ENCODE assay signal across 11 cellular contexts in genomic region chr3:30548605-30549004, GRCh38. TPM values are rescaled to one million over a fixed set of nuclear protein-coding genes. Genes with fewer than 3 reads are reported as not detected.
DNase-seq lines count a peak whose midpoint lies in the region; ATAC-seq, FAIRE-seq and TF ChIP-seq lines count a peak whose summit lies in the region.
"Had no signal": no experiment of that assay in that cellular context is flagged by ENCODE, and none has a peak within 500 bp of the region (broad histone marks: within the 10 kb centered on the region; RNA-seq: fewer than 3 reads in every experiment).

No MANE protein-coding gene starts in this region.

- no peaks in the 10 kb centered on the region for H3K9me3 Mint-ChIP-seq in progenitor cell of endocrine pancreas (ENCODE audit: low read depth)

- H2AFZ ChIP-seq in GM12878 (ENCODE audit: control insufficient read depth, low read depth, low read length): no peak overlapping the region

- no TSS peak for BruUV-seq in GM12878 (replicated peaks; lab: Mats Ljungman, UMichigan)

- H3K9me3 ChIP-seq in GM12878 (replicated peaks; ENCODE audit: control insufficient read depth, insufficient read depth, low read length) (no peaks in the 10 kb centered on the region; the same call in 2 of the 3 replicates), ovary (no peaks in the 10 kb centered on the region)
- H3K9me3 ChIP-seq: spleen had no signal

- H4K20me1 ChIP-seq in GM12878 (ENCODE audit: control insufficient read depth, insufficient read depth): no peaks in the 10 kb centered on the region

- FAIRE-seq in GM12878 (lab: Jason Lieb, UNC): no peak

- intact Hi-C loops in GM12878 (cut with micrococcal nuclease; ENCODE audit: unreplicated experiment): no loop called here
- intact Hi-C loops in ovary (cut with DNase I): no loop called here

- TF ChIP-seq POLR2A in NB4 (IDR thresholded peaks at IDR 0.05; ENCODE audit: extremely low read depth, insufficient read length) (no peak), GM12878 (IDR thresholded peaks at IDR 0.05; ENCODE audit: low read depth, low read length) (no peak), ovary (IDR thresholded peaks at IDR 0.05) (no peak)

- RAD21 ChIA-PET in GM12878 (lab: Charles Lee; ENCODE audit: unreplicated experiment): no interaction called here

- no peaks in the 10 kb centered on the region for H3K79me2 ChIP-seq in GM12878 (ENCODE audit: control insufficient read depth, insufficient read depth, low read length)

- H3K36me3 ChIP-seq in GM12878 (ENCODE audit: control insufficient read depth in 2 of 2, insufficient read depth in 2 of 2, low read length in 1 of 2): no peaks in the 10 kb centered on the region
- no peaks in the 10 kb centered on the region for H3K36me3 ChIP-seq in ovary
- H3K36me3 ChIP-seq: spleen had no signal

- SMC1A ChIA-PET in GM12878 (lab: Charles Lee; ENCODE audit: uncharacterized antibody, unreplicated experiment): no interaction called here

- in situ Hi-C loops in GM12878 (cut with MboI): no loop called here

- TF ChIP-seq RAD21 in GM12878 (IDR thresholded peaks at IDR 0.05; ENCODE audit: insufficient read depth, low read depth, low read length): no peak

- CTCF ChIA-PET in GM12878 (lab: Yijun Ruan, JAX): no interaction called here

- 45% methylated on average over 4 of the region's 4 CpGs for WGBS in GM12878 (ENCODE audit: insufficient coverage, insufficient replicate concordance, low lambda C conversion rate, missing lambda C conversion rate)
- WGBS in ovary, 3 donors: 53 to 59% (median 56%) methylated on average over 4 of the region's 4 CpGs

- H3K4me2 ChIP-seq in GM12878 (ENCODE audit: control insufficient read depth, insufficient read depth): no peak overlapping the region

- H3K4me1 ChIP-seq in GM12878 (ENCODE audit: control insufficient read depth, insufficient read depth, low read length): no peaks in the 10 kb centered on the region
- H3K4me1 ChIP-seq in ovary (ENCODE audit: insufficient read depth): no peaks in the 10 kb centered on the region

- H3K27ac Mint-ChIP-seq in progenitor cell of endocrine pancreas: no peak overlapping the region

- H3K36me3 Mint-ChIP-seq in progenitor cell of endocrine pancreas (ENCODE audit: insufficient read depth): no peaks in the 10 kb centered on the region

- peaks cover 7% of the 10 kb centered on the region for H3K4me1 Mint-ChIP-seq in progenitor cell of endocrine pancreas (ENCODE audit: low read depth)

- H3K27me3 ChIP-seq in GM12878 (replicated peaks in 1 of 2; ENCODE audit: control insufficient read depth in 2 of 2, insufficient read depth in 2 of 2, low read length in 1 of 2) (no peaks in the 10 kb centered on the region; a peak in 1 of 4 replicates), ovary (no peaks in the 10 kb centered on the region)
- H3K27me3 ChIP-seq: spleen had no signal

- DNase-seq in NB4 (ENCODE audit: low read depth) (peak; percentile 29), GM12878 (ENCODE audit: low read depth, low spot score) (no peak), AML-193 (lab: John Stamatoyannopoulos, UW) (no peak), NCI-H1694 treated with DMSO at 0.1 percent for 48 hours (lab: John Stamatoyannopoulos, UW) (no peak), ovary (no peak), progenitor cell of endocrine pancreas (ENCODE audit: low spot score, unreplicated experiment) (no peak)
- peak; percentile 27 for DNase-seq in stimulated activated CD4-positive, alpha-beta T cell treated with anti-CD3 and anti-CD28 coated beads, Interleukin-1b, Interleukin-23, amount 100 ng/mL, for 48 hours
- DNase-seq: aorta, SHP77, spleen had no signal

- no peak overlapping the region for H3K4me3 ChIP-seq in NB4 (ENCODE audit: low read depth, low read length)
- H3K4me3 ChIP-seq in GM12878: no peak overlapping the region
- no peak overlapping the region for H3K4me3 ChIP-seq in ovary
- H3K4me3 ChIP-seq: spleen had no signal

- H3K9ac ChIP-seq in GM12878 (ENCODE audit: control insufficient read depth, insufficient read depth, low read length): no peak overlapping the region

- H3K4me3 Mint-ChIP-seq in progenitor cell of endocrine pancreas (ENCODE audit: low read depth): no peak overlapping the region

- POLR2A ChIA-PET in GM12878 (lab: Charles Lee): no interaction called here

- ATAC-seq in GM21447 (IDR thresholded peaks at IDR 0.05; ENCODE audit: unreplicated experiment) (peak; percentile 64), GM12878 (peak; percentile 86)

- H3K27me3 Mint-ChIP-seq in progenitor cell of endocrine pancreas: no peaks in the 10 kb centered on the region

- no peak overlapping the region for H3K27ac ChIP-seq in GM12878 (ENCODE audit: control insufficient read depth, insufficient read depth)
- H3K27ac ChIP-seq in ovary: no peak overlapping the region
- H3K27ac ChIP-seq: spleen had no signal

- TF ChIP-seq CTCF in NB4 (IDR thresholded peaks at IDR 0.05; ENCODE audit: low read depth, low read length) (no peak), GM12878 (IDR thresholded peaks at IDR 0.05 in 2 of 3, conservative IDR thresholded peaks at IDR 0.05 in 1 of 3; ENCODE audit: control insufficient read depth in 2 of 3, extremely low read depth in 1 of 3, insufficient read depth in 1 of 3, low read depth in 3 of 3, low read length in 3 of 3) (no peak), ovary (IDR thresholded peaks at IDR 0.05) (no peak), progenitor cell of endocrine pancreas (IDR thresholded peaks at IDR 0.05; ENCODE audit: unreplicated experiment) (no peak)

- TF ChIP-seq EP300 in GM12878 (IDR thresholded peaks at IDR 0.05; ENCODE audit: borderline replicate concordance in 1 of 2, control insufficient read depth in 1 of 2, low read depth in 2 of 2, low read length in 2 of 2): no peak
- TF ChIP-seq EP300 in ovary (IDR thresholded peaks at IDR 0.05): no peak

TF ChIP-seq in GM12878, 131 proteins besides CTCF, POLR2A, EP300 and RAD21 (continues in another document):
- TF ChIP-seq POU2F2 (IDR thresholded peaks at IDR 0.05; ENCODE audit: borderline replicate concordance, low read depth, low read length) (no peak), GABPA (IDR thresholded peaks at IDR 0.05; ENCODE audit: low read depth) (no peak), REST (IDR thresholded peaks at IDR 0.05; ENCODE audit: low read depth, low read length) (no peak), BCL3 (IDR thresholded peaks at IDR 0.05; ENCODE audit: borderline replicate concordance, insufficient read depth, low read depth, low read length, poor library complexity, severe bottlenecking) (no peak), NFYA (IDR thresholded peaks at IDR 0.05; ENCODE audit: borderline replicate concordance, low read depth, low read length) (no peak), TCF3 (IDR thresholded peaks at IDR 0.05; ENCODE audit: borderline replicate concordance, insufficient read depth, low read depth, low read length) (no peak)

RNA-seq across cellular contexts. Expression of gene TGFBR2, which starts 57.8 kb away (rescaled TPM):
- total RNA-seq in GM12878 (2013; cell fraction: nucleolus; rRNA removed): 0.27 and 0.47 TPM in 2 replicates
- total RNA-seq in GM12878 (2014; rRNA removed) (0.16 and 0.17 TPM in 2 replicates), GM12878 (2014; rRNA removed; fragmentation: Illumina TruSeq; extraction: Trizol) (0.18 TPM in 2 replicates), GM12878 (2021) (0.48 and 0.62 TPM in 2 replicates), ovary (10 to 100 TPM; 26.8 to 62.8 (median 53.8) TPM), progenitor cell of endocrine pancreas (21.1 and 21.2 TPM in 2 replicates)
- 0.14 TPM for polyA plus RNA-seq in GM12878 (2011; ENCODE audit: low read depth)
- polyA plus RNA-seq in GM12878 (2011; rRNA removed) (0.98 and 1.2 TPM in 2 replicates), GM12878 (2014; fragmentation: Illumina TruSeq; extraction: Trizol) (0.13 and 0.19 TPM in 2 replicates), GM12878 (2014; fragmentation: Nextera tagmentation; extraction: Ambion mirVana) (under 1 TPM; 0.02 to 0.03 TPM), GM12878 (2014; rRNA removed) (0.08 and 0.26 TPM in 2 replicates), GM12878 (2016; fragmentation: Nextera tagmentation; extraction: Ambion mirVana) (under 1 TPM in 1 of 2 experiments, not detected in 1; 0.03 TPM), ovary (100 to 1,000 TPM in 1 of 2 donors, 10 to 100 TPM in 1; 39.4 to 158 TPM)
- 0.73 and 0.74 TPM in 2 replicates for polyA plus RNA-seq in GM12878 (2011; cell fraction: cytosol; rRNA removed)
- polyA plus RNA-seq in GM12878 (2011; cell fraction: nucleus; rRNA removed): 0.78 and 0.79 TPM in 2 replicates
- 0.20 TPM in 2 replicates for polyA plus RNA-seq in GM12878 (2012)
- polyA minus RNA-seq in GM12878 (2011; rRNA and poly(A)+ RNA removed): 1.4 and 2.2 TPM in 2 replicates
- polyA minus RNA-seq in GM12878 (2011; cell fraction: cytosol; rRNA and poly(A)+ RNA removed): 0.73 and 0.80 TPM in 2 replicates
- polyA minus RNA-seq in GM12878 (2011; cell fraction: nucleus; rRNA and poly(A)+ RNA removed): 0.97 and 1.4 TPM in 2 replicates

Comparison
In these comparisons a context has a peak if more than half of its experiments do, and no peak if none do; other contexts are left out.
1. DNase-seq: peak in NB4 (single experiment) and stimulated activated CD4-positive, alpha-beta T cell treated with anti-CD3 and anti-CD28 coated beads, Interleukin-1b, Interleukin-23, amount 100 ng/mL, for 48 hours (single experiment); none in GM12878 (single experiment), AML-193 (0 of 2), NCI-H1694 treated with DMSO at 0.1 percent for 48 hours (single experiment), ovary (0 of 5) and progenitor cell of endocrine pancreas (single experiment).
2. RNA of gene TGFBR2, which starts 57.8 kb away (total RNA-seq): 26.8 to 62.8 TPM in ovary and 21.1 to 21.2 TPM in progenitor cell of endocrine pancreas; 0.16 to 0.62 TPM in GM12878; every median in the first group is over 10 times any median in the second.